ENCODE assay signal across 27 cellular contexts in the genomic region with DNA sequence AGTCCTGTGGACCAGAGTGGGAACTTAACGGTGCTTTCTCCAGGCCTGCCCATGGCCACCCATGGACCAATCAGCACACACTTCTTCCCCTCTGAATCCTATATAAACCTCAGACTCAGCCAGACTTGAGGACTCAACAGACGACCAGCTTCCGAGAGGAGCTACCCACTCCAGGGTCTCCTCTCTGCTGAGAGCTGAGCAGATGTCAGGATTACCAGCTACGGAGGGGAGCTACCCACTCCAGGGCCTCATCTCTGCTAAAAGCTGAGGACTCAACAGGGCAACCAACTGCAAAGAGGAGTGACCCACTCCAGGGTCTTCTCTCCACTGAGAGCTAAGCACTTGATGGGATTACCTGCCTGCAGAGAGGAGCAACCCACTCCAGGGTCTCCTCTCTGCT.
"Had no signal": no experiment of that assay in that cellular context is flagged by ENCODE, and none has a peak within 500 bp of the region (broad histone marks: within the 10 kb centered on the region; RNA-seq: fewer than 3 reads in every experiment).

No MANE protein-coding gene starts in this region.

- H3K27ac ChIP-seq: brain microvascular endothelial cell, esophagus muscularis mucosa, left lung, lower lobe of right lung, neural progenitor cell, parathyroid adenoma, psoas muscle, sigmoid colon had no signal

- H3K27me3 ChIP-seq: brain microvascular endothelial cell, esophagus muscularis mucosa, left lung, neural progenitor cell, sigmoid colon, upper lobe of left lung had no signal

- ATAC-seq: left lung; natural killer cell; psoas muscle; stimulated activated memory B cell treated with anti-CD40 and anti-IgM and Interleukin-4, amounts not matched to agents 10 μg/mL and 1 μg/mL and 100 μg/mL, for 72 hours; stimulated activated naive CD8-positive, alpha-beta T cell treated with anti-CD3 and anti-CD28 coated beads, Interleukin-15, amount 100 ng/mL, for 72 hours; T-helper 17 cell had no signal

- H3K79me2 ChIP-seq: parathyroid adenoma had no signal

- H3K4me3 Mint-ChIP-seq: activated B cell treated with CpG ODN at 0.5 μM for 24 hours; activated naive CD4-positive, alpha-beta T cell treated with anti-CD3 and anti-CD28 coated beads, Interleukin-2, amount 10 ng/mL, durations not matched to agents 7 days and 5 days; activated T-helper 1 cell treated with anti-CD3 and anti-CD28 coated beads, Interleukin-12 subunit alpha, Interleukin-12 subunit beta, Interleukin-2, Interleukin-4 antibody, amounts not matched to agents 30 ng/mL and 10 ng/mL and 1 ng/mL, durations not matched to agents 14 hours and 24 hours and 36 hours; natural killer cell; neural progenitor cell; stimulated activated memory B cell treated with anti-CD40 and anti-IgM and Interleukin-4, amounts not matched to agents 10 μg/mL and 1 μg/mL and 100 μg/mL, for 72 hours; stimulated activated naive CD8-positive, alpha-beta T cell treated with anti-CD3 and anti-CD28 coated beads, Interleukin-15, amount 100 ng/mL, for 72 hours; T-helper 17 cell had no signal

- H3K4me1 ChIP-seq: esophagus muscularis mucosa, left lung, lower lobe of right lung, neural progenitor cell, parathyroid adenoma, psoas muscle, sigmoid colon had no signal

- H3K9me3 Mint-ChIP-seq: natural killer cell had no signal

- H3K9me3 ChIP-seq: esophagus muscularis mucosa, left lung, lower lobe of right lung, psoas muscle, sigmoid colon, upper lobe of left lung had no signal

- H3K4me2 ChIP-seq: neural progenitor cell had no signal

- H2AFZ ChIP-seq: neural progenitor cell, parathyroid adenoma had no signal

- H3K4me1 Mint-ChIP-seq: activated B cell treated with CpG ODN at 0.5 μM for 24 hours; activated naive CD4-positive, alpha-beta T cell treated with anti-CD3 and anti-CD28 coated beads, Interleukin-2, amount 10 ng/mL, durations not matched to agents 7 days and 5 days; natural killer cell; neural progenitor cell; stimulated activated memory B cell treated with anti-CD40 and anti-IgM and Interleukin-4, amounts not matched to agents 10 μg/mL and 1 μg/mL and 100 μg/mL, for 72 hours; stimulated activated naive CD8-positive, alpha-beta T cell treated with anti-CD3 and anti-CD28 coated beads, Interleukin-15, amount 100 ng/mL, for 72 hours had no signal

- H3K9ac ChIP-seq: neural progenitor cell, parathyroid adenoma had no signal

- H3K4me3 ChIP-seq: esophagus muscularis mucosa, left lung, lower lobe of right lung, neural progenitor cell, psoas muscle, sigmoid colon, upper lobe of left lung had no signal

- H3K36me3 ChIP-seq: neural progenitor cell had no signal

- H3K27ac Mint-ChIP-seq: activated B cell treated with CpG ODN at 0.5 μM for 24 hours; activated naive CD4-positive, alpha-beta T cell treated with anti-CD3 and anti-CD28 coated beads, Interleukin-2, amount 10 ng/mL, durations not matched to agents 7 days and 5 days; activated T-helper 1 cell treated with anti-CD3 and anti-CD28 coated beads, Interleukin-12 subunit alpha, Interleukin-12 subunit beta, Interleukin-2, Interleukin-4 antibody, amounts not matched to agents 30 ng/mL and 10 ng/mL and 1 ng/mL, durations not matched to agents 14 hours and 24 hours and 36 hours; natural killer cell; neural progenitor cell; stimulated activated memory B cell treated with anti-CD40 and anti-IgM and Interleukin-4, amounts not matched to agents 10 μg/mL and 1 μg/mL and 100 μg/mL, for 72 hours; T-helper 17 cell had no signal

- DNase-seq: activated B cell treated with CpG ODN at 0.5 μM for 24 hours; activated CD4-positive, alpha-beta T cell treated with anti-CD3 and anti-CD28 coated beads, Interleukin-2, amount 50 U/mL, for 4 hours; activated effector memory CD4-positive, alpha-beta T cell treated with anti-CD3 and anti-CD28 coated beads, Interleukin-2, amount 50 U/mL, for 16 hours; activated naive CD4-positive, alpha-beta T cell treated with anti-CD3 and anti-CD28 coated beads, Interleukin-2, amount 10 ng/mL, durations not matched to agents 7 days and 5 days; amniotic stem cell; brain microvascular endothelial cell; cortex of kidney; foreskin melanocyte; lower lobe of right lung; mesenchymal stem cell; natural killer cell; occipital lobe; psoas muscle; sigmoid colon; small intestine; stimulated activated CD4-positive, alpha-beta T cell treated with anti-CD3 and anti-CD28 coated beads, Interleukin-4, amount 100 ng/mL, for 24 hours; stimulated activated naive CD8-positive, alpha-beta T cell treated with anti-CD3 and anti-CD28 coated beads, Interleukin-15, amount 100 ng/mL, for 72 hours; substantia nigra; T-helper 17 cell; T1000 had no signal
